Comparison of ENCODE assay signal across 13 cellular contexts in genomic region chr3:12308517-12308916, GRCh38. TPM values are rescaled to one million over a fixed set of nuclear protein-coding genes. Genes with fewer than 3 reads are reported as not detected.
A peak's percentile ranks its signal among the peaks of the same experiment; 100 is the strongest.
DNase-seq lines count a peak whose midpoint lies in the region; ATAC-seq and TF ChIP-seq lines count a peak whose summit lies in the region.
"Had no signal": no experiment of that assay in that cellular context is flagged by ENCODE, and none has a peak within 500 bp of the region (broad histone marks: within the 10 kb centered on the region; RNA-seq: fewer than 3 reads in every experiment).

No MANE protein-coding gene starts in this region.

- H3K36me3 Mint-ChIP-seq in Calu3 (ENCODE audit: insufficient read depth, unreplicated experiment): peaks cover 37% of the 10 kb centered on the region

- BruUV-seq in Calu3 (replicated peaks; lab: Mats Ljungman, UMichigan): no TSS peak

- TF ChIP-seq CTCF in Calu3 (IDR thresholded peaks at IDR 0.05; ENCODE audit: unreplicated experiment) (no peak), choroid plexus epithelial cell (conservative IDR thresholded peaks at IDR 0.05; ENCODE audit: low read depth, low read length) (no peak)

- H3K4me3 ChIP-seq in choroid plexus epithelial cell (ENCODE audit: low read depth, low read length): no peak overlapping the region
- H3K4me3 ChIP-seq: right atrium auricular region had no signal

- H3K4me1 Mint-ChIP-seq in Calu3 (ENCODE audit: low read depth, unreplicated experiment): peaks cover 47% of the 10 kb centered on the region

- H3K9me3 Mint-ChIP-seq in Calu3 (ENCODE audit: low read depth, unreplicated experiment): no peaks in the 10 kb centered on the region

- H3K4me3 Mint-ChIP-seq in Calu3 (ENCODE audit: low read depth, unreplicated experiment): peak overlapping the region; percentile 56

- H3K27me3 Mint-ChIP-seq in Calu3 (ENCODE audit: unreplicated experiment): no peaks in the 10 kb centered on the region

- peak overlapping the region; percentile 92 for H3K27ac Mint-ChIP-seq in Calu3 (ENCODE audit: unreplicated experiment)

- intact Hi-C loops in Calu3 (cut with micrococcal nuclease; ENCODE audit: unreplicated experiment): loop anchor here (5.0 kb wide), 1 partner anchor 169 kb away; no protein-coding TSS in a partner anchor

- CTCF ChIA-PET in Calu3 (lab: Charles Lee): interaction anchor here (0.8 to 1.0 kb wide), 2 partner anchors 14 to 171 kb away, joined by 3 to 4 read pairs; no protein-coding TSS in a partner anchor

- ATAC-seq in HG02678 (IDR thresholded peaks at IDR 0.05; ENCODE audit: unreplicated experiment) (no peak), HG02571 (IDR thresholded peaks at IDR 0.05; ENCODE audit: unreplicated experiment) (no peak), GM18873 (IDR thresholded peaks at IDR 0.05; ENCODE audit: low FRiP score, unreplicated experiment) (no peak)
- ATAC-seq: left lobe of liver had no signal

- peak; percentile 46 for DNase-seq in Calu3
- DNase-seq in M059J (ENCODE audit: low read depth): peak; percentile 92
- peak; percentile 95 for DNase-seq in choroid plexus epithelial cell (ENCODE audit: low read depth)
- peak; percentile 87 for DNase-seq in non-pigmented ciliary epithelial cell (ENCODE audit: low read depth)
- no peak for DNase-seq in epidermal melanocyte (ENCODE audit: insufficient read length, low spot score)
- DNase-seq: cortex of kidney; DMS79; stimulated activated CD8-positive, alpha-beta memory T cell treated with anti-CD3 and anti-CD28 coated beads, Interleukin-4, amount 100 ng/mL, for 48 hours had no signal

RNA-seq across cellular contexts. Expression of gene PPARG, which starts 19.6 kb away (rescaled TPM):
- total RNA-seq in Calu3 (2022): 81.5 and 85.8 TPM in 2 replicates
- 1.6 and 7.0 TPM in 2 replicates for total RNA-seq in M059J (2014; rRNA removed; shearing (Covaris generic))

Comparison
In these comparisons a context has a peak if more than half of its experiments do, and no peak if none do; other contexts are left out.
1. RNA of gene PPARG, which starts 19.6 kb away (total RNA-seq): 81.5 to 85.8 TPM in Calu3; 1.6 to 7.0 TPM in M059J; every median in the first group is over 10 times any median in the second.